ENCODE assay signal across 28 cellular contexts in genomic region chr2:19114126-19114525, GRCh38.
"Had no signal": no experiment of that assay in that cellular context is flagged by ENCODE, and none has a peak within 500 bp of the region (broad histone marks: within the 10 kb centered on the region; RNA-seq: fewer than 3 reads in every experiment).

No MANE protein-coding gene starts in this region.

- H3K4me1 Mint-ChIP-seq: activated CD4-positive, alpha-beta memory T cell treated with anti-CD3 and anti-CD28 coated beads, Interleukin-2, amount 10 ng/mL, durations not matched to agents 7 days and 5 days; activated CD4-positive, alpha-beta T cell treated with anti-CD3 and anti-CD28 coated beads, Interleukin-2, amount 10 ng/mL, durations not matched to agents 7 days and 5 days; activated T-helper 17 cell treated with anti-CD3 and anti-CD28 coated beads, Interleukin-2, amount 50 U/mL, for 72 hours; T-helper 17 cell; WTC11 had no signal

- H3K27ac Mint-ChIP-seq: activated CD4-positive, alpha-beta memory T cell treated with anti-CD3 and anti-CD28 coated beads, Interleukin-2, amount 10 ng/mL, durations not matched to agents 7 days and 5 days; activated CD4-positive, alpha-beta T cell treated with anti-CD3 and anti-CD28 coated beads, Interleukin-2, amount 10 ng/mL, durations not matched to agents 7 days and 5 days; activated naive CD8-positive, alpha-beta T cell; activated T-helper 17 cell treated with anti-CD3 and anti-CD28 coated beads, Interleukin-2, amount 50 U/mL, for 72 hours; T-helper 17 cell; WTC11 had no signal

- DNase-seq: activated CD4-positive, alpha-beta memory T cell treated with anti-CD3 and anti-CD28 coated beads, Interleukin-2, amount 10 ng/mL, durations not matched to agents 7 days and 5 days; activated CD4-positive, alpha-beta T cell treated with anti-CD3 and anti-CD28 coated beads for 1 hour; activated CD4-positive, alpha-beta T cell treated with anti-CD3 and anti-CD28 coated beads for 4 hours; activated CD4-positive, alpha-beta T cell treated with anti-CD3 and anti-CD28 coated beads, Interleukin-2, amount 10 ng/mL, durations not matched to agents 7 days and 5 days; activated CD4-positive, alpha-beta T cell treated with anti-CD3 and anti-CD28 coated beads, Interleukin-2, amount 50 U/mL, for 4 hours; activated CD8-positive, alpha-beta memory T cell treated with anti-CD3 and anti-CD28 coated beads, Interleukin-2, amount 50 U/mL, for 48 hours; activated effector memory CD4-positive, alpha-beta T cell treated with Interleukin-2 at 50 U/mL for 16 hours; activated gamma-delta T cell treated with Interleukin-2 at 50 U/mL for 16 hours; activated naive CD4-positive, alpha-beta T cell treated with anti-CD3 and anti-CD28 coated beads, Interleukin-2, amount 50 U/mL, for 16 hours; activated naive CD4-positive, alpha-beta T cell treated with Interleukin-2 at 50 U/mL for 16 hours; activated T-cell treated with anti-CD3 and anti-CD28 coated beads for 4 hours; activated T-cell treated with anti-CD3 and anti-CD28 coated beads, Interleukin-2, amount 50 U/mL, for 4 hours; adrenal gland; brain microvascular endothelial cell; colonic mucosa; effector CD8-positive, alpha-beta T cell; esophagus squamous epithelium; foreskin melanocyte; T-helper 1 cell; T-helper 17 cell had no signal

- H3K4me1 ChIP-seq: adrenal gland, ascending aorta, colonic mucosa, esophagus squamous epithelium had no signal

- H3K9me3 Mint-ChIP-seq: activated CD4-positive, alpha-beta memory T cell treated with anti-CD3 and anti-CD28 coated beads, Interleukin-2, amount 10 ng/mL, durations not matched to agents 7 days and 5 days; activated T-cell treated with anti-CD3 and anti-CD28 coated beads, Interleukin-2, amount 50 U/mL, for 4 hours; activated T-helper 17 cell treated with anti-CD3 and anti-CD28 coated beads, Interleukin-2, amount 50 U/mL, for 72 hours had no signal

- H3K4me3 ChIP-seq: adrenal gland, ascending aorta, colonic mucosa, esophagus squamous epithelium, gastroesophageal sphincter, heart right ventricle had no signal

- H3K27me3 ChIP-seq: adrenal gland, ascending aorta, brain microvascular endothelial cell, colonic mucosa, esophagus squamous epithelium, gastroesophageal sphincter, heart right ventricle had no signal

- H3K27me3 Mint-ChIP-seq: activated CD4-positive, alpha-beta memory T cell treated with anti-CD3 and anti-CD28 coated beads, Interleukin-2, amount 10 ng/mL, durations not matched to agents 7 days and 5 days; activated CD4-positive, alpha-beta T cell treated with anti-CD3 and anti-CD28 coated beads, Interleukin-2, amount 10 ng/mL, durations not matched to agents 7 days and 5 days; T-helper 17 cell had no signal

- H3K4me3 Mint-ChIP-seq: activated CD4-positive, alpha-beta memory T cell treated with anti-CD3 and anti-CD28 coated beads, Interleukin-2, amount 10 ng/mL, durations not matched to agents 7 days and 5 days; activated CD4-positive, alpha-beta T cell treated with anti-CD3 and anti-CD28 coated beads, Interleukin-2, amount 10 ng/mL, durations not matched to agents 7 days and 5 days; activated naive CD8-positive, alpha-beta T cell; activated T-cell treated with anti-CD3 and anti-CD28 coated beads, Interleukin-2, amount 50 U/mL, for 4 hours; activated T-helper 17 cell treated with anti-CD3 and anti-CD28 coated beads, Interleukin-2, amount 50 U/mL, for 72 hours; T-helper 17 cell; WTC11 had no signal

- H3K36me3 ChIP-seq: adrenal gland, ascending aorta, brain microvascular endothelial cell, colonic mucosa, esophagus squamous epithelium, gastroesophageal sphincter, heart right ventricle had no signal

- H3K9me3 ChIP-seq: adrenal gland, ascending aorta, colonic mucosa, esophagus squamous epithelium, gastroesophageal sphincter, heart right ventricle had no signal

- H3K27ac ChIP-seq: adrenal gland, ascending aorta, colonic mucosa, epithelial cell of prostate, esophagus squamous epithelium, gastroesophageal sphincter, heart right ventricle, VCaP had no signal
